1 cellular context compared by ENCODE assay signal in the genomic region with DNA sequence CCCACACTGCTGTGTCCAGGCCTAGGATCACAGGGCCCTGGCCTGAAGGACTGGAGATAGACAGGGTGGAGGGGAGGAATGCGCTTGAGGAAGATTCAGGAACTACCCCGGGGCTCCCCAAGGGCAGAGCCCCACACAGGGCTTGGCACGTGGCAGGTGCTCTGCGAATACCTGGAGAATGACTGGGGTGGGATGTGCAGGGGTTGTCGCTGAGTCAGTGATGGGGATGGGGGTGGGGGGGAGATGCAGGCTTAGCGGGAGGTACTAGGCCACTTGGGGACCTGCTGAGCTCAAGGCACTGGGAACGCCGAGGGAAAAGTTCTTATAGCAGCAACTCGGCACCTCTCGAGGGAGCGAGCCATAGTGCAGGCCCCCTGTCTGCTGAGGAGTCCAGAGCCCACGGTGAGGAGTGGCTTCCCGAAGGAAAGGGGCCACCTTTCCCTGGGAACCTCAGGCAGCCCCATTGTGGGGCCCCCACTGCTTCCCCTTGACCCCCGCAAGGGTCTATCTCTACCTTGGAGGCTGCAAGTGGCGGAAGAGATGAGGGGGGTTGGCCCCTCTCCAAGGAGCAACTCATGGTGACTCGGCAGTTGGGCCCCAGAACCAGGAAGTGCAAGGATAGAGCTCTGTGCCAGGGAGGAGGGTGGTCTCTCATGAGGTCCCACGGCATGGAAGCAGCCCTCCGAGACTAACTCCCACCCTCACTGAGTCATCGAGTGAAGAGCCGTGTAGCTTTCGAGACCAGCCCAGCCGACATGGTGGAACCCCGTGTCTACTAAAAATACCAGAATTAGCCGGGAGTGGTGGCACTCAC.
TF ChIP-seq lines count a peak whose summit lies in the region.

No MANE protein-coding gene starts in this region.

TF ChIP-seq in GM23338, 12 proteins besides CTCF, POLR2A, EP300 and RAD21 (continued from another document):
- TF ChIP-seq, protein P1, sequence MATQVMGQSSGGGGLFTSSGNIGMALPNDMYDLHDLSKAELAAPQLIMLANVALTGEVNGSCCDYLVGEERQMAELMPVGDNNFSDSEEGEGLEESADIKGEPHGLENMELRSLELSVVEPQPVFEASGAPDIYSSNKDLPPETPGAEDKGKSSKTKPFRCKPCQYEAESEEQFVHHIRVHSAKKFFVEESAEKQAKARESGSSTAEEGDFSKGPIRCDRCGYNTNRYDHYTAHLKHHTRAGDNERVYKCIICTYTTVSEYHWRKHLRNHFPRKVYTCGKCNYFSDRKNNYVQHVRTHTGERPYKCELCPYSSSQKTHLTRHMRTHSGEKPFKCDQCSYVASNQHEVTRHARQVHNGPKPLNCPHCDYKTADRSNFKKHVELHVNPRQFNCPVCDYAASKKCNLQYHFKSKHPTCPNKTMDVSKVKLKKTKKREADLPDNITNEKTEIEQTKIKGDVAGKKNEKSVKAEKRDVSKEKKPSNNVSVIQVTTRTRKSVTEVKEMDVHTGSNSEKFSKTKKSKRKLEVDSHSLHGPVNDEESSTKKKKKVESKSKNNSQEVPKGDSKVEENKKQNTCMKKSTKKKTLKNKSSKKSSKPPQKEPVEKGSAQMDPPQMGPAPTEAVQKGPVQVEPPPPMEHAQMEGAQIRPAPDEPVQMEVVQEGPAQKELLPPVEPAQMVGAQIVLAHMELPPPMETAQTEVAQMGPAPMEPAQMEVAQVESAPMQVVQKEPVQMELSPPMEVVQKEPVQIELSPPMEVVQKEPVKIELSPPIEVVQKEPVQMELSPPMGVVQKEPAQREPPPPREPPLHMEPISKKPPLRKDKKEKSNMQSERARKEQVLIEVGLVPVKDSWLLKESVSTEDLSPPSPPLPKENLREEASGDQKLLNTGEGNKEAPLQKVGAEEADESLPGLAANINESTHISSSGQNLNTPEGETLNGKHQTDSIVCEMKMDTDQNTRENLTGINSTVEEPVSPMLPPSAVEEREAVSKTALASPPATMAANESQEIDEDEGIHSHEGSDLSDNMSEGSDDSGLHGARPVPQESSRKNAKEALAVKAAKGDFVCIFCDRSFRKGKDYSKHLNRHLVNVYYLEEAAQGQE (IDR thresholded peaks at IDR 0.05; ENCODE audit: unreplicated experiment): no peak
- TF ChIP-seq ZNF114 (CRISPR knock-in tag; IDR thresholded peaks at IDR 0.05): no peak
- no peak for TF ChIP-seq NANOG (IDR thresholded peaks at IDR 0.05; ENCODE audit: borderline replicate concordance)
- TF ChIP-seq ZNF331 (CRISPR knock-in tag; IDR thresholded peaks at IDR 0.05; ENCODE audit: low read depth): no peak
- no peak for TF ChIP-seq EZH2phosphoT487 (IDR thresholded peaks at IDR 0.05; ENCODE audit: unreplicated experiment)
